ENCODE assay signal across 17 cellular contexts in genomic region chr4:144313370-144313769, GRCh38.
DNase-seq lines count a peak whose midpoint lies in the region; ATAC-seq and TF ChIP-seq lines count a peak whose summit lies in the region.
"Had no signal": no experiment of that assay in that cellular context is flagged by ENCODE, and none has a peak within 500 bp of the region (broad histone marks: within the 10 kb centered on the region; RNA-seq: fewer than 3 reads in every experiment).

No MANE protein-coding gene starts in this region.

- no peaks in the 10 kb centered on the region for H3K36me3 Mint-ChIP-seq in MCF 10A (ENCODE audit: insufficient read depth, unreplicated experiment)
- H3K36me3 Mint-ChIP-seq in activated naive CD4-positive, alpha-beta T cell treated with anti-CD3 and anti-CD28 coated beads, Interleukin-2, amount 50 U/mL, for 72 hours, result peaks cover 13 to 15% of the 10 kb centered on the region in 2 donors

- H3K9me3 Mint-ChIP-seq in MCF 10A (ENCODE audit: unreplicated experiment), result peaks cover 31% of the 10 kb centered on the region
- H3K9me3 Mint-ChIP-seq in activated naive CD4-positive, alpha-beta T cell treated with anti-CD3 and anti-CD28 coated beads, Interleukin-2, amount 50 U/mL, for 72 hours, result peaks cover 18 to 29% of the 10 kb centered on the region in 2 donors

- no peaks in the 10 kb centered on the region for H3K27me3 Mint-ChIP-seq in MCF 10A (ENCODE audit: insufficient read depth, unreplicated experiment)
- H3K27me3 Mint-ChIP-seq: CD8-positive, alpha-beta memory T cell had no signal

- H3K27ac Mint-ChIP-seq in MCF 10A (ENCODE audit: low read depth, unreplicated experiment), result no peak overlapping the region
- no peak overlapping the region for H3K27ac Mint-ChIP-seq in activated naive CD4-positive, alpha-beta T cell treated with anti-CD3 and anti-CD28 coated beads, Interleukin-2, amount 50 U/mL, for 72 hours
- H3K27ac Mint-ChIP-seq: CD8-positive, alpha-beta memory T cell; H9 had no signal

- TF ChIP-seq CTCF in MCF 10A (IDR thresholded peaks at IDR 0.05; ENCODE audit: unreplicated experiment) (no peak), breast epithelium (IDR thresholded peaks at IDR 0.05) (no peak), epithelial cell of esophagus (IDR thresholded peaks at IDR 0.05; ENCODE audit: insufficient read depth, low read depth, low read length, missing control alignments) (no peak)

- POLR2A ChIA-PET in MCF 10A (lab: Yijun Ruan, JAX), result no interaction called here

- H3K4me3 ChIP-seq in breast epithelium (no peak overlapping the region), epithelial cell of esophagus (ENCODE audit: low read length) (no peak overlapping the region)
- H3K4me3 ChIP-seq: BLaER1, GM12878 had no signal

- CTCF ChIA-PET in MCF 10A (lab: Yijun Ruan, JAX), result interaction anchor here (0.6 kb wide), 1 partner anchor 313 kb away, joined by 3 read pairs; no protein-coding TSS in a partner anchor

- TF ChIP-seq POLR2A in breast epithelium (IDR thresholded peaks at IDR 0.05), result no peak

- no TSS peak for BruUV-seq in MCF 10A (replicated peaks; lab: Mats Ljungman, UMichigan)

- peaks cover 12 to 30% of the 10 kb centered on the region in 2 donors for H3K9me3 ChIP-seq in breast epithelium
- H3K9me3 ChIP-seq: Caco-2 had no signal

- peak; percentile 19 for DNase-seq in MCF 10A (ENCODE audit: unreplicated experiment)
- no peak for DNase-seq in breast epithelium (ENCODE audit: low spot score in 2 of 2)
- DNase-seq in epithelial cell of esophagus (ENCODE audit: low read depth), result peak; percentile 80
- DNase-seq in kidney tubule cell (ENCODE audit: low spot score), result peak; percentile 19
- DNase-seq in putamen (ENCODE audit: low spot score), result no peak
- DNase-seq in activated naive CD4-positive, alpha-beta T cell treated with anti-CD3 and anti-CD28 coated beads, Interleukin-2, amount 50 U/mL, for 72 hours (ENCODE audit: low spot score in 2 of 2), result no peak
- DNase-seq in SHP77 treated with DMSO at 0.1 percent for 48 hours (lab: John Stamatoyannopoulos, UW), result no peak
- DNase-seq: 8988T; AML-193; Caco-2; CD8-positive, alpha-beta memory T cell; DMS79; GOT3; H9; IMR-90 had no signal

- H3K4me3 Mint-ChIP-seq in MCF 10A (ENCODE audit: unreplicated experiment), result no peak overlapping the region
- H3K4me3 Mint-ChIP-seq: CD8-positive, alpha-beta memory T cell; H9 had no signal

- no peaks in the 10 kb centered on the region for H3K4me1 Mint-ChIP-seq in MCF 10A (ENCODE audit: insufficient read depth, unreplicated experiment)
- H3K4me1 Mint-ChIP-seq: CD8-positive, alpha-beta memory T cell; H9 had no signal

- no peaks in the 10 kb centered on the region for H3K4me1 ChIP-seq in breast epithelium
- H3K4me1 ChIP-seq: Caco-2 had no signal

- no peaks in the 10 kb centered on the region for H3K36me3 ChIP-seq in breast epithelium
- H3K36me3 ChIP-seq: BLaER1 had no signal

- no peak for ATAC-seq in activated naive CD4-positive, alpha-beta T cell treated with anti-CD3 and anti-CD28 coated beads, Interleukin-2, amount 50 U/mL, for 72 hours
- ATAC-seq: GM12878 had no signal

- intact Hi-C loops in MCF 10A (cut with micrococcal nuclease) (no loop called here), breast epithelium (cut with DNase I; ENCODE audit: low total_unique reads) (no loop called here)

- no peaks in the 10 kb centered on the region for H3K27me3 ChIP-seq in breast epithelium
- H3K27me3 ChIP-seq: BLaER1 had no signal

- no peak overlapping the region for H3K27ac ChIP-seq in breast epithelium
- H3K27ac ChIP-seq: BLaER1 had no signal

Comparison
In these comparisons a context has a peak if more than half of its experiments do, and no peak if none do; other contexts are left out.
1. DNase-seq: peak in MCF 10A (single experiment), epithelial cell of esophagus (single experiment) and kidney tubule cell (single experiment); none in breast epithelium (0 of 2), putamen (single experiment), activated naive CD4-positive, alpha-beta T cell treated with anti-CD3 and anti-CD28 coated beads, Interleukin-2, amount 50 U/mL, for 72 hours (0 of 2) and SHP77 treated with DMSO at 0.1 percent for 48 hours (single experiment).